10 cellular contexts compared by ENCODE assay signal in genomic region chr6:79646006-79646405, GRCh38. TPM values are rescaled to one million over a fixed set of nuclear protein-coding genes. Genes with fewer than 3 reads are reported as not detected.
DNase-seq lines count a peak whose midpoint lies in the region; TF ChIP-seq lines count a peak whose summit lies in the region.
"Had no signal": no experiment of that assay in that cellular context is flagged by ENCODE, and none has a peak within 500 bp of the region (broad histone marks: within the 10 kb centered on the region; RNA-seq: fewer than 3 reads in every experiment).

No MANE protein-coding gene starts in this region.

- H3K4me3 Mint-ChIP-seq in activated naive CD8-positive, alpha-beta T cell treated with anti-CD3 and anti-CD28 coated beads for 36 hours: peak overlapping the region; percentile 49

- DNase-seq in BE2C (no peak), GM06990 (ENCODE audit: extremely low read depth, insufficient read length) (no peak), kidney glomerular epithelial cell (lab: John Stamatoyannopoulos, UW) (no peak), substantia nigra (lab: John Stamatoyannopoulos, UW) (no peak), DMS79 treated with DMSO at 0.1 percent for 48 hours (lab: John Stamatoyannopoulos, UW) (no peak), breast epithelium (ENCODE audit: low spot score in 2 of 2) (no peak)
- DNase-seq in activated naive CD8-positive, alpha-beta T cell treated with anti-CD3 and anti-CD28 coated beads for 36 hours: peak; percentile 33
- DNase-seq: heart right ventricle; NK-92 treated with Interleukin-12 subunit alpha and Interleukin-12 subunit beta, amount 100 ng/mL, for 24 hours had no signal

- no peak for TF ChIP-seq EP300 in Ishikawa (IDR thresholded peaks at IDR 0.05; ENCODE audit: borderline replicate concordance)

- H3K36me3 Mint-ChIP-seq in activated naive CD8-positive, alpha-beta T cell treated with anti-CD3 and anti-CD28 coated beads for 36 hours: peaks cover 2% of the 10 kb centered on the region

- TF ChIP-seq POLR2A in breast epithelium (IDR thresholded peaks at IDR 0.05): no peak

- peaks cover 1% of the 10 kb centered on the region for H3K4me1 ChIP-seq in BE2C
- no peaks in the 10 kb centered on the region for H3K4me1 ChIP-seq in breast epithelium

- no peak overlapping the region for H3K4me3 ChIP-seq in BE2C (ENCODE audit: low read depth, low read length)
- H3K4me3 ChIP-seq in GM06990 (replicated peaks; ENCODE audit: low read depth, low read length): no peak overlapping the region
- no peak overlapping the region for H3K4me3 ChIP-seq in breast epithelium
- H3K4me3 ChIP-seq: heart right ventricle had no signal

- H3K36me3 ChIP-seq in BE2C: no peaks in the 10 kb centered on the region
- H3K36me3 ChIP-seq in GM06990 (ENCODE audit: control insufficient read depth, insufficient read depth, low read length): no peaks in the 10 kb centered on the region
- no peaks in the 10 kb centered on the region for H3K36me3 ChIP-seq in breast epithelium
- H3K36me3 ChIP-seq: heart right ventricle had no signal

- H3K27ac Mint-ChIP-seq in activated naive CD8-positive, alpha-beta T cell treated with anti-CD3 and anti-CD28 coated beads for 36 hours: peak overlapping the region; percentile 44

- H3K4me1 Mint-ChIP-seq in activated naive CD8-positive, alpha-beta T cell treated with anti-CD3 and anti-CD28 coated beads for 36 hours: peaks cover 29% of the 10 kb centered on the region

- no peak overlapping the region for H3K27ac ChIP-seq in substantia nigra (ENCODE audit: low read depth, low read length, poor library complexity, severe bottlenecking)
- H3K27ac ChIP-seq in breast epithelium: no peak overlapping the region

- no peaks in the 10 kb centered on the region for H3K9me3 ChIP-seq in BE2C
- no peaks in the 10 kb centered on the region for H3K9me3 ChIP-seq in breast epithelium
- H3K9me3 ChIP-seq: heart right ventricle had no signal

- H3K9me3 Mint-ChIP-seq in activated naive CD8-positive, alpha-beta T cell treated with anti-CD3 and anti-CD28 coated beads for 36 hours: no peaks in the 10 kb centered on the region

- H3K27me3 Mint-ChIP-seq in activated naive CD8-positive, alpha-beta T cell treated with anti-CD3 and anti-CD28 coated beads for 36 hours: no peaks in the 10 kb centered on the region

- TF ChIP-seq CTCF in BE2C (IDR thresholded peaks at IDR 0.05; ENCODE audit: low read depth, low read length) (peak; percentile 47), GM06990 (IDR thresholded peaks at IDR 0.05; ENCODE audit: insufficient read depth, low read length, poor library complexity, severe bottlenecking) (peak; percentile 46), breast epithelium (IDR thresholded peaks at IDR 0.05) (no peak)

- peak; percentile 29 for TF ChIP-seq RAD21 in Ishikawa (IDR thresholded peaks at IDR 0.05; ENCODE audit: low read depth)

- intact Hi-C loops in breast epithelium (cut with DNase I; ENCODE audit: low total_unique reads): no loop called here

- H3K27me3 ChIP-seq in BE2C: no peaks in the 10 kb centered on the region
- H3K27me3 ChIP-seq in GM06990 (replicated peaks; ENCODE audit: control insufficient read depth, insufficient read depth, low read length): no peaks in the 10 kb centered on the region; the same call in 1 of the 2 replicates
- H3K27me3 ChIP-seq in breast epithelium: no peaks in the 10 kb centered on the region
- H3K27me3 ChIP-seq: heart right ventricle had no signal

TF ChIP-seq in Ishikawa, 13 proteins besides CTCF, POLR2A, EP300 and RAD21:
- TF ChIP-seq, protein P1, sequence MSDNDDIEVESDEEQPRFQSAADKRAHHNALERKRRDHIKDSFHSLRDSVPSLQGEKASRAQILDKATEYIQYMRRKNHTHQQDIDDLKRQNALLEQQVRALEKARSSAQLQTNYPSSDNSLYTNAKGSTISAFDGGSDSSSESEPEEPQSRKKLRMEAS (IDR thresholded peaks at IDR 0.05): no peak
- TF ChIP-seq USF1 (IDR thresholded peaks at IDR 0.05) (no peak), CEBPB (IDR thresholded peaks at IDR 0.05) (no peak), NFIC (IDR thresholded peaks at IDR 0.05) (no peak), CREB1 (IDR thresholded peaks at IDR 0.05; ENCODE audit: low read depth) (no peak), ZBTB7A (IDR thresholded peaks at IDR 0.05; ENCODE audit: low read depth) (no peak), TEAD4 (IDR thresholded peaks at IDR 0.05) (no peak), YY1 (IDR thresholded peaks at IDR 0.05; ENCODE audit: low read depth) (no peak), TAF1 (IDR thresholded peaks at IDR 0.05; ENCODE audit: low read depth) (no peak), EGR1 (IDR thresholded peaks at IDR 0.05) (no peak), FOXM1 (IDR thresholded peaks at IDR 0.05; ENCODE audit: borderline replicate concordance, low read depth) (no peak)
- TF ChIP-seq, protein P2, sequence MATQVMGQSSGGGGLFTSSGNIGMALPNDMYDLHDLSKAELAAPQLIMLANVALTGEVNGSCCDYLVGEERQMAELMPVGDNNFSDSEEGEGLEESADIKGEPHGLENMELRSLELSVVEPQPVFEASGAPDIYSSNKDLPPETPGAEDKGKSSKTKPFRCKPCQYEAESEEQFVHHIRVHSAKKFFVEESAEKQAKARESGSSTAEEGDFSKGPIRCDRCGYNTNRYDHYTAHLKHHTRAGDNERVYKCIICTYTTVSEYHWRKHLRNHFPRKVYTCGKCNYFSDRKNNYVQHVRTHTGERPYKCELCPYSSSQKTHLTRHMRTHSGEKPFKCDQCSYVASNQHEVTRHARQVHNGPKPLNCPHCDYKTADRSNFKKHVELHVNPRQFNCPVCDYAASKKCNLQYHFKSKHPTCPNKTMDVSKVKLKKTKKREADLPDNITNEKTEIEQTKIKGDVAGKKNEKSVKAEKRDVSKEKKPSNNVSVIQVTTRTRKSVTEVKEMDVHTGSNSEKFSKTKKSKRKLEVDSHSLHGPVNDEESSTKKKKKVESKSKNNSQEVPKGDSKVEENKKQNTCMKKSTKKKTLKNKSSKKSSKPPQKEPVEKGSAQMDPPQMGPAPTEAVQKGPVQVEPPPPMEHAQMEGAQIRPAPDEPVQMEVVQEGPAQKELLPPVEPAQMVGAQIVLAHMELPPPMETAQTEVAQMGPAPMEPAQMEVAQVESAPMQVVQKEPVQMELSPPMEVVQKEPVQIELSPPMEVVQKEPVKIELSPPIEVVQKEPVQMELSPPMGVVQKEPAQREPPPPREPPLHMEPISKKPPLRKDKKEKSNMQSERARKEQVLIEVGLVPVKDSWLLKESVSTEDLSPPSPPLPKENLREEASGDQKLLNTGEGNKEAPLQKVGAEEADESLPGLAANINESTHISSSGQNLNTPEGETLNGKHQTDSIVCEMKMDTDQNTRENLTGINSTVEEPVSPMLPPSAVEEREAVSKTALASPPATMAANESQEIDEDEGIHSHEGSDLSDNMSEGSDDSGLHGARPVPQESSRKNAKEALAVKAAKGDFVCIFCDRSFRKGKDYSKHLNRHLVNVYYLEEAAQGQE (IDR thresholded peaks at IDR 0.05; ENCODE audit: low read depth): no peak
TF ChIP-seq in Ishikawa: peak in this region for 0.

RNA-seq across cellular contexts. Expression of gene SH3BGRL2, which starts 14.9 kb away (rescaled TPM):
- polyA plus RNA-seq in BE2C (2012; ENCODE audit: insufficient read depth, insufficient read length, low read depth): 2.8 TPM
- total RNA-seq in activated naive CD8-positive, alpha-beta T cell treated with anti-CD3 and anti-CD28 coated beads for 36 hours: 1 to 10 TPM; 5.1 to 5.2 TPM
- total RNA-seq in breast epithelium: 10 to 100 TPM; 31.8 to 54.4 (median 50.9) TPM

Comparison
In these comparisons a context has a peak if more than half of its experiments do, and no peak if none do; other contexts are left out.
1. CTCF ChIP-seq: peak in BE2C (single experiment) and GM06990 (single experiment); none in breast epithelium (0 of 3).
2. RNA of gene SH3BGRL2, which starts 14.9 kb away (total RNA-seq): 31.8 to 54.4 TPM in breast epithelium; 5.1 to 5.2 TPM in activated naive CD8-positive, alpha-beta T cell treated with anti-CD3 and anti-CD28 coated beads for 36 hours; every median in the first group is over 4 times any median in the second.